ENCODE assay signal across 8 cellular contexts in genomic region chr13:25371608-25372274, GRCh38. TPM values are rescaled to one million over a fixed set of nuclear protein-coding genes. Genes with fewer than 3 reads are reported as not detected.
A peak's percentile ranks its signal among the peaks of the same experiment; 100 is the strongest.
DNase-seq lines count a peak whose midpoint lies in the region; ATAC-seq and TF ChIP-seq lines count a peak whose summit lies in the region.

TSS of gene ATP8A2 (plus strand) at chr13:25371974. CDS start at chr13:25372213, 239 bp downstream.

- no peak for TF ChIP-seq CTCF in omental fat pad (IDR thresholded peaks at IDR 0.05)

- peak within 1 kb of the TSS; percentile 59 for H3K4me3 Mint-ChIP-seq in memory B cell

- intact Hi-C loops in right cardiac atrium (cut with DNase I) (no loop called here), left ventricle myocardium superior (cut with micrococcal nuclease) (no loop called here), aorta (cut with DNase I) (no loop called here)

- ATAC-seq in right cardiac atrium = peak; percentile 18 to 41
- ATAC-seq in left ventricle myocardium superior = no peak
- no peak for ATAC-seq in memory B cell (ENCODE audit: low read depth)
- ATAC-seq in aorta (ENCODE audit: low FRiP score) = no peak
- ATAC-seq in omental fat pad (ENCODE audit: low FRiP score) = no peak

- peaks cover 34% of the 10 kb centered on the region for H3K27me3 Mint-ChIP-seq in memory B cell

- no peak for DNase-seq in right cardiac atrium
- DNase-seq in left ventricle myocardium superior = no peak
- DNase-seq in astrocyte of the hippocampus (ENCODE audit: low read depth, low spot score) = peak; percentile 49
- no peak for DNase-seq in memory B cell (ENCODE audit: low spot score in 2 of 2)
- no peak for DNase-seq in aorta
- no peak for DNase-seq in NAMALWA (ENCODE audit: low spot score)
- no peak for DNase-seq in activated CD4-positive, alpha-beta T cell treated with anti-CD3 and anti-CD28 coated beads for 4 hours
- DNase-seq in omental fat pad (ENCODE audit: low spot score) = no peak

- 2% methylated on average over 64 of the region's 64 CpGs for WGBS in right cardiac atrium
- WGBS in aorta, 2 donors = 1 to 3% methylated on average over 59 to 64 of the region's 64 CpGs

- H3K4me1 Mint-ChIP-seq in memory B cell = peaks cover 13% of the 10 kb centered on the region

- H3K27me3 ChIP-seq in right cardiac atrium (ENCODE audit: control insufficient read depth, insufficient read depth) (no peaks in the 10 kb centered on the region), aorta (ENCODE audit: control insufficient read depth in 1 of 2, insufficient read depth in 2 of 2, low read length in 1 of 2) (no peaks in the 10 kb centered on the region)

- no peak within 1 kb of the TSS for H3K27ac Mint-ChIP-seq in memory B cell

- H3K4me1 ChIP-seq in right cardiac atrium (ENCODE audit: control insufficient read depth, insufficient read depth, low read length) (no peaks in the 10 kb centered on the region), aorta (ENCODE audit: control insufficient read depth in 1 of 2, insufficient read depth in 2 of 2, low read length in 2 of 2) (no peaks in the 10 kb centered on the region)

- H3K4me3 ChIP-seq in right cardiac atrium (ENCODE audit: low read length) (peak within 1 kb of the TSS; percentile 43), aorta (ENCODE audit: low read length in 2 of 2) (peak within 1 kb of the TSS; percentile 32 to 44)

- no peaks in the 10 kb centered on the region for H3K9me3 Mint-ChIP-seq in memory B cell

- no peaks in the 10 kb centered on the region for H3K36me3 Mint-ChIP-seq in memory B cell

- H3K36me3 ChIP-seq in aorta (ENCODE audit: control insufficient read depth in 1 of 2, insufficient read depth in 2 of 2, low read length in 1 of 2) = no peaks in the 10 kb centered on the region

- no peak within 1 kb of the TSS for H3K27ac ChIP-seq in right cardiac atrium (ENCODE audit: low read length)
- H3K27ac ChIP-seq in aorta (ENCODE audit: low read depth in 1 of 2, low read length in 2 of 2) = no peak within 1 kb of the TSS

- H3K9me3 ChIP-seq in right cardiac atrium (ENCODE audit: control insufficient read depth, low read length) (no peaks in the 10 kb centered on the region), aorta (ENCODE audit: control insufficient read depth, low read length) (no peaks in the 10 kb centered on the region)

RNA-seq across cellular contexts. Expression of gene ATP8A2, which starts in this region (rescaled TPM):
- total RNA-seq in right cardiac atrium (under 1 TPM; 0.14 to 0.65 (median 0.30) TPM), left ventricle myocardium superior (0.15 TPM), aorta (under 1 TPM; 0.24 to 0.29 TPM), omental fat pad (under 1 TPM in 2 of 4 donors, not detected in 2; 0.16 to 0.19 TPM)
- polyA plus RNA-seq in right cardiac atrium (0.09 TPM), aorta (under 1 TPM in 1 of 2 donors, not detected in 1; 0.13 TPM)

Comparison
In these comparisons a context has a peak if more than half of its experiments do, and no peak if none do; other contexts are left out.
1. Peak in ATAC-seq and H3K4me3 ChIP-seq in right cardiac atrium; RNA of the gene not detected or under 1 TPM.